ENCODE assay signal across 18 cellular contexts in genomic region chr6:13812359-13812642, GRCh38. TPM values are rescaled to one million over a fixed set of nuclear protein-coding genes. Genes with fewer than 3 reads are reported as not detected.
A peak's percentile ranks its signal among the peaks of the same experiment; 100 is the strongest.
DNase-seq lines count a peak whose midpoint lies in the region; ATAC-seq and TF ChIP-seq lines count a peak whose summit lies in the region.
"Had no signal": no experiment of that assay in that cellular context is flagged by ENCODE, and none has a peak within 500 bp of the region (broad histone marks: within the 10 kb centered on the region; RNA-seq: fewer than 3 reads in every experiment).

No MANE protein-coding gene starts in this region.

- no peaks in the 10 kb centered on the region for H3K9me2 ChIP-seq in Karpas-422 (replicated peaks; ENCODE audit: insufficient read depth, low read length)

- TF ChIP-seq CTCF in chondrocyte (IDR thresholded peaks at IDR 0.05) (no peak), neural progenitor cell (IDR thresholded peaks at IDR 0.05) (no peak)

- no peak for DNase-seq in CD4-positive, CD25-positive, alpha-beta regulatory T cell
- DNase-seq in Karpas-422 = no peak
- DNase-seq in chondrocyte (ENCODE audit: low spot score) = no peak
- no peak for DNase-seq in neural progenitor cell (ENCODE audit: low spot score)
- no peak for DNase-seq in ecto neural progenitor cell (ENCODE audit: low spot score)
- DNase-seq in NCI-H1417 (lab: John Stamatoyannopoulos, UW) = no peak
- DNase-seq in GF-D8 (lab: John Stamatoyannopoulos, UW) = no peak
- DNase-seq in NCI-H2081 (lab: John Stamatoyannopoulos, UW) = no peak
- DNase-seq: activated CD4-positive, CD25-positive, alpha-beta regulatory T cell treated with anti-CD3 and anti-CD28 coated beads, Interleukin-2, amount 50 U/mL, for 72 hours; GOT3; NCI-H1092; NCI-H446 treated with DMSO at 0.1 percent for 48 hours; stimulated activated CD4-positive, alpha-beta T cell treated with anti-CD3 and anti-CD28 coated beads, Interleukin-4, amount 100 ng/mL, for 24 hours; T-cell had no signal

- H3K9me3 ChIP-seq in CD4-positive, CD25-positive, alpha-beta regulatory T cell (ENCODE audit: control insufficient read depth in 2 of 2, low read length in 2 of 2) = no peaks in the 10 kb centered on the region
- no peaks in the 10 kb centered on the region for H3K9me3 ChIP-seq in Karpas-422 (ENCODE audit: low read length)
- H3K9me3 ChIP-seq in neural progenitor cell (ENCODE audit: low read depth) = no peaks in the 10 kb centered on the region
- H3K9me3 ChIP-seq: right atrium auricular region had no signal

- H3K4me1 Mint-ChIP-seq in CD4-positive, CD25-positive, alpha-beta regulatory T cell = peaks cover 19 to 48% (median 36%) of the 10 kb centered on the region in 4 donors
- H3K4me1 Mint-ChIP-seq in chondrocyte (ENCODE audit: low read depth) (peaks cover 50% of the 10 kb centered on the region), neural progenitor cell (peaks cover 30% of the 10 kb centered on the region)

- no peak for ATAC-seq in CD4-positive, CD25-positive, alpha-beta regulatory T cell (ENCODE audit: low read depth in 2 of 2)
- ATAC-seq: Panc1; stimulated activated effector memory CD8-positive, alpha-beta T cell treated with anti-CD3 and anti-CD28 coated beads, Interleukin-12 subunit alpha, Interleukin-12 subunit beta, amount 100 ng/mL, for 72 hours; T-cell had no signal

- peaks cover 22% of the 10 kb centered on the region for H3F3A ChIP-seq in neural progenitor cell (ENCODE audit: low read depth)

- no peaks in the 10 kb centered on the region for H3K27me3 Mint-ChIP-seq in CD4-positive, CD25-positive, alpha-beta regulatory T cell
- no peaks in the 10 kb centered on the region for H3K27me3 Mint-ChIP-seq in chondrocyte (ENCODE audit: low read depth)
- H3K27me3 Mint-ChIP-seq in neural progenitor cell (ENCODE audit: insufficient read depth, low read depth) = peaks cover 3% of the 10 kb centered on the region
- H3K27me3 Mint-ChIP-seq: T-cell had no signal

- peaks cover 20% of the 10 kb centered on the region for H3K4me1 ChIP-seq in CD4-positive, CD25-positive, alpha-beta regulatory T cell (ENCODE audit: control insufficient read depth, insufficient read depth, low read length, poor library complexity, severe bottlenecking)
- H3K4me1 ChIP-seq in Karpas-422 (ENCODE audit: low read length) = peaks cover 28% of the 10 kb centered on the region
- H3K4me1 ChIP-seq in neural progenitor cell = peaks cover 16% of the 10 kb centered on the region

- no peak overlapping the region for H2AFZ ChIP-seq in Karpas-422 (ENCODE audit: low read length)
- no peak overlapping the region for H2AFZ ChIP-seq in neural progenitor cell (replicated peaks)

- H3K36me3 ChIP-seq in CD4-positive, CD25-positive, alpha-beta regulatory T cell (ENCODE audit: control insufficient read depth, insufficient read depth, low read length) = no peaks in the 10 kb centered on the region
- H3K36me3 ChIP-seq in Karpas-422 (ENCODE audit: insufficient read depth, low read length) (peaks cover 5% of the 10 kb centered on the region; the same call in 1 of the 2 replicates), neural progenitor cell (peaks cover 2% of the 10 kb centered on the region)
- H3K36me3 ChIP-seq: right atrium auricular region had no signal

- peak overlapping the region; percentile 95; the same call in 1 of the 2 replicates for H3K9ac ChIP-seq in Karpas-422 (ENCODE audit: low read length)
- H3K9ac ChIP-seq in neural progenitor cell = no peak overlapping the region

- H3K79me2 ChIP-seq in Karpas-422 (ENCODE audit: low read length) (peaks cover 66% of the 10 kb centered on the region), neural progenitor cell (ENCODE audit: low read depth) (peaks cover 62% of the 10 kb centered on the region)

- H3K27ac Mint-ChIP-seq in CD4-positive, CD25-positive, alpha-beta regulatory T cell = peak overlapping the region in 2 of 3 donors; percentile 4 to 76
- H3K27ac Mint-ChIP-seq in chondrocyte (ENCODE audit: unreplicated experiment) = no peak overlapping the region
- H3K27ac Mint-ChIP-seq in neural progenitor cell = no peak overlapping the region

- peaks cover 14% of the 10 kb centered on the region for H3K36me3 Mint-ChIP-seq in CD4-positive, CD25-positive, alpha-beta regulatory T cell
- H3K36me3 Mint-ChIP-seq in chondrocyte (ENCODE audit: low read depth) = peaks cover 1% of the 10 kb centered on the region
- H3K36me3 Mint-ChIP-seq in neural progenitor cell = peaks cover 15% of the 10 kb centered on the region

- peak overlapping the region; percentile 77 for H3K4me3 ChIP-seq in CD4-positive, CD25-positive, alpha-beta regulatory T cell (ENCODE audit: low read depth, low read length)
- peak overlapping the region; percentile 98 for H3K4me3 ChIP-seq in Karpas-422 (ENCODE audit: low read length)
- H3K4me3 ChIP-seq in neural progenitor cell = peak overlapping the region; percentile 96

- peak overlapping the region; percentile 89 to 96 (median 90) for H3K4me3 Mint-ChIP-seq in CD4-positive, CD25-positive, alpha-beta regulatory T cell
- H3K4me3 Mint-ChIP-seq in chondrocyte (ENCODE audit: unreplicated experiment) (peak overlapping the region; percentile 95), neural progenitor cell (peak overlapping the region; percentile 95)

- 0 out of 2 replicates have a peak, but pooled peaks cover 3% of the 10 kb centered on the region for H4K20me1 ChIP-seq in Karpas-422 (ENCODE audit: insufficient read depth, low read depth, low read length)
- H4K20me1 ChIP-seq in neural progenitor cell (ENCODE audit: low read depth) = peaks cover 26% of the 10 kb centered on the region

- H3K27ac ChIP-seq in CD4-positive, CD25-positive, alpha-beta regulatory T cell (ENCODE audit: insufficient read depth, low read length, poor library complexity, severe bottlenecking) = no peak overlapping the region
- H3K27ac ChIP-seq in Karpas-422 (ENCODE audit: low read length) (no peak overlapping the region), neural progenitor cell (no peak overlapping the region)

- H3K4me2 ChIP-seq in Karpas-422 (ENCODE audit: low read depth, low read length, poor library complexity, severe bottlenecking) = peak overlapping the region; percentile 79
- peak overlapping the region; percentile 83 for H3K4me2 ChIP-seq in neural progenitor cell

- no peaks in the 10 kb centered on the region for H3K27me3 ChIP-seq in CD4-positive, CD25-positive, alpha-beta regulatory T cell (ENCODE audit: control insufficient read depth, insufficient read depth, low read length)
- H3K27me3 ChIP-seq in Karpas-422 (ENCODE audit: low read length) = no peaks in the 10 kb centered on the region
- no peaks in the 10 kb centered on the region for H3K27me3 ChIP-seq in neural progenitor cell
- H3K27me3 ChIP-seq: right atrium auricular region had no signal

- H3K9me3 Mint-ChIP-seq in CD4-positive, CD25-positive, alpha-beta regulatory T cell = no peaks in the 10 kb centered on the region
- H3K9me3 Mint-ChIP-seq in chondrocyte (ENCODE audit: low read depth) (no peaks in the 10 kb centered on the region), neural progenitor cell (no peaks in the 10 kb centered on the region)
- H3K9me3 Mint-ChIP-seq: activated T-helper 1 cell treated with anti-CD3 and anti-CD28 coated beads, Interleukin-12 subunit alpha, Interleukin-12 subunit beta, Interleukin-2, Interleukin-4 antibody, amounts not matched to agents 30 ng/mL and 10 ng/mL and 1 ng/mL, durations not matched to agents 14 hours and 24 hours and 36 hours; stimulated activated effector memory CD8-positive, alpha-beta T cell treated with anti-CD3 and anti-CD28 coated beads, Interleukin-12 subunit alpha, Interleukin-12 subunit beta, amount 100 ng/mL, for 72 hours; T-cell had no signal

RNA-seq across cellular contexts. Expression of gene MCUR1, which starts 2.1 kb away (rescaled TPM):
- total RNA-seq in CD4-positive, CD25-positive, alpha-beta regulatory T cell = 9.8 TPM
- polyA plus RNA-seq in CD4-positive, CD25-positive, alpha-beta regulatory T cell = 1 to 10 TPM; 4.7 to 9.7 (median 7.4) TPM
- total RNA-seq in Karpas-422 (2014; rRNA removed; shearing (Covaris generic); ENCODE audit: low replicate concordance) = 17.9 and 30.8 TPM in 2 replicates
- 18.8 to 31.7 TPM (median 28.7 TPM) in 3 replicates for total RNA-seq in chondrocyte
- 15.9 and 16.2 TPM in 2 replicates for total RNA-seq in neural progenitor cell (ENCODE audit: low replicate concordance)

Comparison
In these comparisons a context has a peak if more than half of its experiments do, and no peak if none do; other contexts are left out.
1. H3K27ac Mint-ChIP-seq: peak in CD4-positive, CD25-positive, alpha-beta regulatory T cell (2 of 3); none in chondrocyte (single experiment) and neural progenitor cell (single experiment).
2. Peak in every context shown above with its lines, with median percentiles within 50 percentile points of each other: H3K4me3 ChIP-seq and H3K4me3 Mint-ChIP-seq.